ENCODE assay signal across 17 cellular contexts in genomic region chr18:50465211-50466153, GRCh38.
"Had no signal": no experiment of that assay in that cellular context is flagged by ENCODE, and none has a peak within 500 bp of the region (broad histone marks: within the 10 kb centered on the region; RNA-seq: fewer than 3 reads in every experiment).

No MANE protein-coding gene starts in this region.

- H3K27me3 ChIP-seq: adrenal gland, tibial artery, uterus had no signal

- H3K27ac ChIP-seq: adrenal gland, tibial artery, uterus had no signal

- H3K4me3 ChIP-seq: adrenal gland, tibial artery, uterus had no signal

- H3K27ac Mint-ChIP-seq: activated CD4-positive, alpha-beta T cell treated with anti-CD3 and anti-CD28 coated beads, Interleukin-2, amount 10 ng/mL, durations not matched to agents 24 days and 14 days; activated naive CD4-positive, alpha-beta T cell treated with anti-CD3 and anti-CD28 coated beads, Interleukin-2, amount 50 U/mL, for 24 hours; activated T-cell treated with anti-CD3 and anti-CD28 coated beads, Interleukin-2, amount 50 U/mL, for 72 hours; memory B cell had no signal

- FAIRE-seq: astrocyte, endothelial cell of umbilical vein had no signal

- DNase-seq: activated CD4-positive, alpha-beta T cell treated with anti-CD3 and anti-CD28 coated beads, Interleukin-2, amount 10 ng/mL, durations not matched to agents 24 days and 14 days; activated effector memory CD4-positive, alpha-beta T cell treated with anti-CD3 and anti-CD28 coated beads, Interleukin-2, amount 50 U/mL, for 16 hours; activated T-cell treated with anti-CD3 and anti-CD28 coated beads, Interleukin-2, amount 50 U/mL, for 72 hours; adrenal gland; effector CD4-positive, alpha-beta T cell; occipital lobe; posterior cingulate gyrus; stimulated activated CD4-positive, alpha-beta T cell treated with anti-CD3 and anti-CD28 coated beads, Interleukin-2, amount 100 ng/mL, for 24 hours; stimulated activated naive CD4-positive, alpha-beta T cell treated with Interleukin-2 at 50 U/mL for 16 hours; T-helper 1 cell; T-helper 9 cell; tibial artery; uterus had no signal

- H3K36me3 ChIP-seq: adrenal gland, tibial artery, uterus had no signal

- H3K9me3 Mint-ChIP-seq: activated CD4-positive, alpha-beta T cell treated with anti-CD3 and anti-CD28 coated beads, Interleukin-2, amount 10 ng/mL, durations not matched to agents 24 days and 14 days; activated naive CD4-positive, alpha-beta T cell treated with anti-CD3 and anti-CD28 coated beads, Interleukin-2, amount 50 U/mL, for 24 hours; activated T-cell treated with anti-CD3 and anti-CD28 coated beads, Interleukin-2, amount 50 U/mL, for 72 hours; memory B cell had no signal

- H3K4me1 ChIP-seq: adrenal gland, uterus had no signal

- H3K4me1 Mint-ChIP-seq: activated CD4-positive, alpha-beta T cell treated with anti-CD3 and anti-CD28 coated beads, Interleukin-2, amount 10 ng/mL, durations not matched to agents 24 days and 14 days; activated naive CD4-positive, alpha-beta T cell treated with anti-CD3 and anti-CD28 coated beads, Interleukin-2, amount 50 U/mL, for 24 hours; memory B cell had no signal

- ATAC-seq: activated T-cell treated with anti-CD3 and anti-CD28 coated beads, Interleukin-2, amount 50 U/mL, for 72 hours had no signal

- H3K27me3 Mint-ChIP-seq: activated CD4-positive, alpha-beta T cell treated with anti-CD3 and anti-CD28 coated beads, Interleukin-2, amount 10 ng/mL, durations not matched to agents 24 days and 14 days had no signal

- H3K4me3 Mint-ChIP-seq: activated CD4-positive, alpha-beta T cell treated with anti-CD3 and anti-CD28 coated beads, Interleukin-2, amount 10 ng/mL, durations not matched to agents 24 days and 14 days; activated naive CD4-positive, alpha-beta T cell treated with anti-CD3 and anti-CD28 coated beads, Interleukin-2, amount 50 U/mL, for 24 hours; activated T-cell treated with anti-CD3 and anti-CD28 coated beads, Interleukin-2, amount 50 U/mL, for 72 hours; memory B cell had no signal

- H3K36me3 Mint-ChIP-seq: activated naive CD4-positive, alpha-beta T cell treated with anti-CD3 and anti-CD28 coated beads, Interleukin-2, amount 50 U/mL, for 24 hours; memory B cell had no signal

- H3K9me3 ChIP-seq: adrenal gland, tibial artery, uterus had no signal
